In the genomic region with DNA sequence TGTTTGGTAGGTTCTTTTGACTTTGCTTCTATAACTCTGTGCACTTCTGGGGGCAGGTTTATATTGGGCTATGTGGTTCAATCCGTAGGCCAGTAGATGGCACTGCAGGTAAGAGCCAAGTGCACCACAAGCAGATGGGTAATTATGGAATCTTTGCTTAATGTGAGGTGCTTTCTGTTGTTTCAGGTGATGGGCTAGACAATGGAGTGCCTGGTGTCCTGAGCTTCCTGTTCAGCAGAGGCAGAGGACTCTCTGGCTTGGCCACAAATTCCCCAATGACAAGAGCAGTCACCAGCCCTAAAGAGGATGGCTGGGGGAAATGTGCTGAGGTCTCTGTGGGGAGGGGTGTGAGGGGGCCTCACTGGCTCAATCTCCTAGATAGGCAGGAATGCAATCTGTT, we compare ENCODE assay signal across 9 cellular contexts.
DNase-seq lines count a peak whose midpoint lies in the region; ATAC-seq and TF ChIP-seq lines count a peak whose summit lies in the region.
"Had no signal": no experiment of that assay in that cellular context is flagged by ENCODE, and none has a peak within 500 bp of the region (broad histone marks: within the 10 kb centered on the region; RNA-seq: fewer than 3 reads in every experiment).

No MANE protein-coding gene starts in this region.

- no peak overlapping the region for H3K9ac ChIP-seq in neural progenitor cell

- TF ChIP-seq CTCF in epithelial cell of esophagus (IDR thresholded peaks at IDR 0.05; ENCODE audit: insufficient read depth, low read depth, low read length, missing control alignments) (peak; percentile 84), neural progenitor cell (IDR thresholded peaks at IDR 0.05) (peak; percentile 84), coronary artery (IDR thresholded peaks at IDR 0.05) (no peak)

- no peaks in the 10 kb centered on the region for H3K27me3 Mint-ChIP-seq in neural progenitor cell (ENCODE audit: insufficient read depth, low read depth)

- H3K9me3 Mint-ChIP-seq in neural progenitor cell: peaks cover 18% of the 10 kb centered on the region
- H3K9me3 Mint-ChIP-seq: stimulated activated naive CD8-positive, alpha-beta T cell treated with anti-CD3 and anti-CD28 coated beads, Interleukin-15, Interleukin-2, amounts not matched to agents 100 ng/mL and 50 ng/mL, for 24 hours had no signal

- no peaks in the 10 kb centered on the region for H3F3A ChIP-seq in neural progenitor cell (ENCODE audit: low read depth)

- H3K4me3 Mint-ChIP-seq in neural progenitor cell: no peak overlapping the region
- H3K4me3 Mint-ChIP-seq: stimulated activated naive CD8-positive, alpha-beta T cell treated with anti-CD3 and anti-CD28 coated beads, Interleukin-15, Interleukin-2, amounts not matched to agents 100 ng/mL and 50 ng/mL, for 24 hours had no signal

- no peak overlapping the region for H3K27ac Mint-ChIP-seq in neural progenitor cell
- H3K27ac Mint-ChIP-seq: stimulated activated naive CD8-positive, alpha-beta T cell treated with anti-CD3 and anti-CD28 coated beads, Interleukin-15, Interleukin-2, amounts not matched to agents 100 ng/mL and 50 ng/mL, for 24 hours had no signal

- no peaks in the 10 kb centered on the region for H3K27me3 ChIP-seq in neural progenitor cell
- no peaks in the 10 kb centered on the region for H3K27me3 ChIP-seq in effector memory CD4-positive, alpha-beta T cell (replicated peaks; ENCODE audit: control insufficient read depth, insufficient read depth, low read length, poor library complexity, severe bottlenecking)

- H3K4me1 ChIP-seq in neural progenitor cell: peaks cover 5% of the 10 kb centered on the region
- no peaks in the 10 kb centered on the region for H3K4me1 ChIP-seq in effector memory CD4-positive, alpha-beta T cell (ENCODE audit: control insufficient read depth, insufficient read depth, low read length, poor library complexity, severe bottlenecking)

- no peaks in the 10 kb centered on the region for H3K9me3 ChIP-seq in neural progenitor cell (ENCODE audit: low read depth)
- no peaks in the 10 kb centered on the region for H3K9me3 ChIP-seq in effector memory CD4-positive, alpha-beta T cell (ENCODE audit: control insufficient read depth, low read length)

- H2AFZ ChIP-seq in neural progenitor cell (replicated peaks): peak overlapping the region; percentile 69

- H3K27ac ChIP-seq in neural progenitor cell (no peak overlapping the region), coronary artery (no peak overlapping the region)
- H3K27ac ChIP-seq in effector memory CD4-positive, alpha-beta T cell (ENCODE audit: insufficient read depth, low read length, poor library complexity, severe bottlenecking): no peak overlapping the region

- H3K4me3 ChIP-seq in epithelial cell of esophagus (ENCODE audit: low read length): no peak overlapping the region
- H3K4me3 ChIP-seq in neural progenitor cell: no peak overlapping the region
- no peak overlapping the region for H3K4me3 ChIP-seq in coronary artery
- H3K4me3 ChIP-seq in effector memory CD4-positive, alpha-beta T cell (ENCODE audit: insufficient read depth, low read depth, low read length, poor library complexity, severe bottlenecking): no peak overlapping the region

- H3K4me2 ChIP-seq in neural progenitor cell: no peak overlapping the region

- ATAC-seq in GM18517 (IDR thresholded peaks at IDR 0.05; ENCODE audit: unreplicated experiment) (peak; percentile 57), HG02981 (IDR thresholded peaks at IDR 0.05; ENCODE audit: unreplicated experiment) (peak; percentile 83)

- peaks cover 6% of the 10 kb centered on the region for H3K4me1 Mint-ChIP-seq in neural progenitor cell

- H3K36me3 ChIP-seq in neural progenitor cell: no peaks in the 10 kb centered on the region
- H3K36me3 ChIP-seq in effector memory CD4-positive, alpha-beta T cell (ENCODE audit: control insufficient read depth, insufficient read depth, low read length): no peaks in the 10 kb centered on the region

- no peaks in the 10 kb centered on the region for H3K36me3 Mint-ChIP-seq in neural progenitor cell

- no peaks in the 10 kb centered on the region for H4K20me1 ChIP-seq in neural progenitor cell (ENCODE audit: low read depth)

- no peaks in the 10 kb centered on the region for H3K79me2 ChIP-seq in neural progenitor cell (ENCODE audit: low read depth)

- DNase-seq in COLO668 (lab: John Stamatoyannopoulos, UW; ENCODE audit: unreplicated experiment) (peak; percentile 45), NCI-H345 (lab: John Stamatoyannopoulos, UW) (peak; percentile 39), epithelial cell of esophagus (ENCODE audit: low read depth) (peak; percentile 65), neural progenitor cell (ENCODE audit: low spot score) (peak; percentile 65), coronary artery (ENCODE audit: low spot score) (no peak)
- DNase-seq in effector memory CD4-positive, alpha-beta T cell: no peak

Comparison
In these comparisons a context has a peak if more than half of its experiments do, and no peak if none do; other contexts are left out.
1. DNase-seq: peak in COLO668 (single experiment), NCI-H345 (single experiment), epithelial cell of esophagus (single experiment) and neural progenitor cell (single experiment); none in coronary artery (single experiment) and effector memory CD4-positive, alpha-beta T cell (0 of 3).